Comparison of ENCODE assay signal across 18 cellular contexts in genomic region chr2:8851811-8852560, GRCh38. TPM values are rescaled to one million over a fixed set of nuclear protein-coding genes. Genes with fewer than 3 reads are reported as not detected.
DNase-seq lines count a peak whose midpoint lies in the region; ATAC-seq and TF ChIP-seq lines count a peak whose summit lies in the region.
"Had no signal": no experiment of that assay in that cellular context is flagged by ENCODE, and none has a peak within 500 bp of the region (broad histone marks: within the 10 kb centered on the region; RNA-seq: fewer than 3 reads in every experiment).

No MANE protein-coding gene starts in this region.

- H4K20me1 ChIP-seq in IMR-90 (ENCODE audit: insufficient read depth, low read length), result no peaks in the 10 kb centered on the region

- no peaks in the 10 kb centered on the region for H3K36me3 Mint-ChIP-seq in activated naive CD4-positive, alpha-beta T cell treated with anti-CD3 and anti-CD28 coated beads, Interleukin-2, amount 10 ng/mL, durations not matched to agents 7 days and 5 days

- no peaks in the 10 kb centered on the region for H3K4me1 Mint-ChIP-seq in activated naive CD4-positive, alpha-beta T cell treated with anti-CD3 and anti-CD28 coated beads, Interleukin-2, amount 10 ng/mL, durations not matched to agents 7 days and 5 days

- H2BK120ac ChIP-seq in IMR-90 (ENCODE audit: low read depth, low read length), result no peak overlapping the region

- H3K9me3 ChIP-seq in IMR-90 (ENCODE audit: control insufficient read depth, insufficient read depth, low read length), result no peaks in the 10 kb centered on the region
- H3K9me3 ChIP-seq: ascending aorta, heart left ventricle, pancreas, SK-N-SH had no signal

- H3K9me3 Mint-ChIP-seq in activated naive CD4-positive, alpha-beta T cell treated with anti-CD3 and anti-CD28 coated beads, Interleukin-2, amount 10 ng/mL, durations not matched to agents 7 days and 5 days, result no peaks in the 10 kb centered on the region

- no peak overlapping the region for H3K18ac ChIP-seq in IMR-90 (ENCODE audit: low read depth, low read length)

- no peak overlapping the region for H3K4me3 Mint-ChIP-seq in activated naive CD4-positive, alpha-beta T cell treated with anti-CD3 and anti-CD28 coated beads, Interleukin-2, amount 10 ng/mL, durations not matched to agents 7 days and 5 days

- DNase-seq in GM03348 (ENCODE audit: low spot score), result peak; percentile 72
- no peak for DNase-seq in IMR-90
- peak; percentile 54 for DNase-seq in fibroblast of villous mesenchyme (ENCODE audit: low read depth)
- DNase-seq in omental fat pad (ENCODE audit: low spot score), result no peak
- no peak for DNase-seq in left lobe of liver (ENCODE audit: low spot score)
- no peak for DNase-seq in activated naive CD4-positive, alpha-beta T cell treated with anti-CD3 and anti-CD28 coated beads, Interleukin-2, amount 10 ng/mL, durations not matched to agents 7 days and 5 days
- DNase-seq: activated effector memory CD4-positive, alpha-beta T cell treated with Interleukin-2 at 50 U/mL for 16 hours; Calu3; cortex of kidney; GDM1; NCI-H1092; pancreas; SK-N-SH had no signal

- H3K79me1 ChIP-seq in IMR-90 (ENCODE audit: low read depth in 1 of 2, low read length in 2 of 2), result no peaks in the 10 kb centered on the region

- in situ Hi-C loops in IMR-90 (cut with MboI; ENCODE audit: low sequenced_read_pairs), result loop anchor here (25.0 kb wide), 1 partner anchor 485 kb away; no protein-coding TSS in a partner anchor

- BruUV-seq in IMR-90 (replicated peaks; lab: Mats Ljungman, UMichigan), result no TSS peak

- no peak overlapping the region for H3K4me3 ChIP-seq in IMR-90 (ENCODE audit: insufficient read depth, low read depth, low read length)
- no peak overlapping the region for H3K4me3 ChIP-seq in fibroblast of villous mesenchyme (ENCODE audit: low read depth, low read length)
- H3K4me3 ChIP-seq: ascending aorta, heart left ventricle, pancreas, smooth muscle cell had no signal

- no peak for TF ChIP-seq RAD21 in IMR-90 (IDR thresholded peaks at IDR 0.05; ENCODE audit: low read length)

- peaks cover 17% of the 10 kb centered on the region for H3K27me3 Mint-ChIP-seq in activated naive CD4-positive, alpha-beta T cell treated with anti-CD3 and anti-CD28 coated beads, Interleukin-2, amount 10 ng/mL, durations not matched to agents 7 days and 5 days

- H3K4me1 ChIP-seq in IMR-90 (ENCODE audit: control insufficient read depth, insufficient read depth, low read length), result peaks cover 11% of the 10 kb centered on the region
- H3K4me1 ChIP-seq: ascending aorta, pancreas had no signal

- CTCF ChIA-PET in IMR-90 (lab: Yijun Ruan, JAX), result no interaction called here
- CTCF ChIA-PET in activated naive CD4-positive, alpha-beta T cell treated with anti-CD3 and anti-CD28 coated beads, Interleukin-2, amount 10 ng/mL, durations not matched to agents 7 days and 5 days (lab: Charles Lee), result no interaction called here

- ATAC-seq in IMR-90 (ENCODE audit: low read depth), result 0 out of 2 replicates have a peak, but pooled peaks have one; percentile 16
- ATAC-seq in omental fat pad (ENCODE audit: low FRiP score), result peak; percentile 73
- ATAC-seq in left lobe of liver, result no peak
- no peak for ATAC-seq in HG03025 (IDR thresholded peaks at IDR 0.05; ENCODE audit: low FRiP score, unreplicated experiment)
- ATAC-seq: heart left ventricle, Panc1, pancreas had no signal

- H3K4ac ChIP-seq in IMR-90 (ENCODE audit: low read depth, low read length), result no peak overlapping the region

- no peaks in the 10 kb centered on the region for H3K27me3 ChIP-seq in IMR-90 (ENCODE audit: control insufficient read depth, insufficient read depth, low read length)
- H3K27me3 ChIP-seq: ascending aorta, pancreas had no signal

- H2AK5ac ChIP-seq in IMR-90 (ENCODE audit: low read depth, low read length), result no peak overlapping the region

- H2BK5ac ChIP-seq in IMR-90 (ENCODE audit: low read depth, low read length, poor library complexity, severe bottlenecking), result no peak overlapping the region

- H4K5ac ChIP-seq in IMR-90 (ENCODE audit: low read depth, low read length), result no peak overlapping the region

- no peak overlapping the region for H3K23ac ChIP-seq in IMR-90 (ENCODE audit: low read depth, low read length)

- no peak overlapping the region for H2AFZ ChIP-seq in IMR-90 (replicated peaks; ENCODE audit: low read length, poor library complexity)

- no peak overlapping the region for H2BK20ac ChIP-seq in IMR-90 (ENCODE audit: low read depth, low read length)

- no peak overlapping the region for H2AK9ac ChIP-seq in IMR-90 (replicated peaks; ENCODE audit: low read depth, low read length, poor library complexity)

- no peak for TF ChIP-seq POLR2A in IMR-90 (IDR thresholded peaks at IDR 0.05; ENCODE audit: low read depth, low read length)

- H3K36me3 ChIP-seq in IMR-90 (ENCODE audit: control insufficient read depth, insufficient read depth, low read length), result no peaks in the 10 kb centered on the region
- H3K36me3 ChIP-seq: ascending aorta, heart left ventricle, pancreas had no signal

- no peak overlapping the region for H3K9ac ChIP-seq in IMR-90 (ENCODE audit: low read depth, low read length)
- H3K9ac ChIP-seq: SK-N-SH had no signal

- no peak overlapping the region for H4K91ac ChIP-seq in IMR-90 (ENCODE audit: insufficient read depth, low read depth, low read length)

- H4K8ac ChIP-seq in IMR-90 (ENCODE audit: low read depth in 2 of 2, low read length in 2 of 2), result no peak overlapping the region

- H3K4me2 ChIP-seq in IMR-90 (ENCODE audit: low read depth, low read length), result no peak overlapping the region
- H3K4me2 ChIP-seq: SK-N-SH, smooth muscle cell had no signal

- peaks cover 5% of the 10 kb centered on the region for H3K9me1 ChIP-seq in IMR-90 (ENCODE audit: insufficient read depth, low read length)

- no peak overlapping the region for H3K56ac ChIP-seq in IMR-90 (ENCODE audit: extremely low read depth, insufficient read depth, low read length)

- intact Hi-C loops in IMR-90 (cut with micrococcal nuclease), result no loop called here

- no peak overlapping the region for H2BK15ac ChIP-seq in IMR-90 (ENCODE audit: low read depth, low read length)

- TF ChIP-seq CTCF in IMR-90 (conservative IDR thresholded peaks at IDR 0.05; ENCODE audit: low read depth, low read length) (no peak), fibroblast of villous mesenchyme (IDR thresholded peaks at IDR 0.05; ENCODE audit: insufficient read depth, low read depth, low read length) (no peak), omental fat pad (IDR thresholded peaks at IDR 0.05) (no peak)

- POLR2A ChIA-PET in IMR-90 (lab: Charles Lee; ENCODE audit: unreplicated experiment), result no interaction called here

- H3K27ac ChIP-seq in IMR-90 (ENCODE audit: insufficient read depth, low read length), result no peak overlapping the region
- H3K27ac ChIP-seq: ascending aorta, heart left ventricle, pancreas had no signal

- dilution Hi-C loops in IMR-90 (cut with HindIII; ENCODE audit: low sequenced_read_pairs, unreplicated experiment), result no loop called here

- H3K14ac ChIP-seq in IMR-90 (replicated peaks; ENCODE audit: low read depth, low read length), result no peak overlapping the region

- H3K27ac Mint-ChIP-seq in activated naive CD4-positive, alpha-beta T cell treated with anti-CD3 and anti-CD28 coated beads, Interleukin-2, amount 10 ng/mL, durations not matched to agents 7 days and 5 days, result no peak overlapping the region

- 100% methylated on average over 1 of the region's 10 CpGs; no CpG with 5 or more reads in 1 of the 2 experiments for WGBS in IMR-90 (ENCODE audit: extremely low coverage in 2 of 2, insufficient read length in 1 of 2), 2 experiments

TF ChIP-seq in IMR-90, 13 proteins besides CTCF, POLR2A, EP300 and RAD21:
- TF ChIP-seq CEBPB (IDR thresholded peaks at IDR 0.05; ENCODE audit: low read depth, low read length) (no peak), RFX5 (IDR thresholded peaks at IDR 0.05; ENCODE audit: low read depth, low read length) (no peak), FOS (IDR thresholded peaks at IDR 0.05; ENCODE audit: low read depth, low read length) (no peak), CHD1 (IDR thresholded peaks at IDR 0.05; ENCODE audit: low read depth, low read length) (no peak), SMC3 (IDR thresholded peaks at IDR 0.05; ENCODE audit: low read depth, low read length) (no peak), MXI1 (IDR thresholded peaks at IDR 0.05; ENCODE audit: borderline replicate concordance, low read depth, low read length) (no peak), MAFK (IDR thresholded peaks at IDR 0.05; ENCODE audit: low read depth, low read length) (no peak), RCOR1 (IDR thresholded peaks at IDR 0.05; ENCODE audit: insufficient replicate concordance, low read length) (no peak), ELK1 (IDR thresholded peaks at IDR 0.05; ENCODE audit: borderline replicate concordance, low read depth, low read length) (no peak), NFE2L2 (IDR thresholded peaks at IDR 0.05; ENCODE audit: low read depth, low read length) (no peak), MAZ (IDR thresholded peaks at IDR 0.05; ENCODE audit: borderline replicate concordance, low read depth, low read length) (no peak), BHLHE40 (IDR thresholded peaks at IDR 0.05; ENCODE audit: low read depth, low read length) (no peak), USF2 (IDR thresholded peaks at IDR 0.05; ENCODE audit: low read depth, low read length) (no peak)
TF ChIP-seq in IMR-90: peak in this region for 0.

RNA-seq across cellular contexts. Expression of gene KIDINS220, which starts 14.6 kb away (rescaled TPM):
- 63.4 and 80.3 TPM in 2 replicates for total RNA-seq in IMR-90 (2012; rRNA removed)
- polyA plus RNA-seq in IMR-90 (2012; rRNA removed), result 21.8 and 23.1 TPM in 2 replicates
- polyA plus RNA-seq in IMR-90 (2012; cell fraction: cytosol; rRNA removed), result 6.2 and 15.3 TPM in 2 replicates
- polyA plus RNA-seq in IMR-90 (2012; cell fraction: nucleus; rRNA removed; ENCODE audit: low replicate concordance), result 12.6 and 60.0 TPM in 2 replicates
- 77.0 and 91.5 TPM in 2 replicates for total RNA-seq in fibroblast of villous mesenchyme
- total RNA-seq in omental fat pad, result 10 to 100 TPM; 59.5 to 98.0 (median 66.5) TPM
- 17.9 TPM for total RNA-seq in left lobe of liver

Comparison
In these comparisons a context has a peak if more than half of its experiments do, and no peak if none do; other contexts are left out.
1. DNase-seq: peak in GM03348 (single experiment) and fibroblast of villous mesenchyme (single experiment); none in IMR-90 (single experiment), omental fat pad (single experiment), left lobe of liver (single experiment) and activated naive CD4-positive, alpha-beta T cell treated with anti-CD3 and anti-CD28 coated beads, Interleukin-2, amount 10 ng/mL, durations not matched to agents 7 days and 5 days (single experiment).
2. ATAC-seq: peak in IMR-90 (single experiment) and omental fat pad (single experiment); none in left lobe of liver (single experiment) and HG03025 (single experiment).